8 cellular contexts compared by ENCODE assay signal in genomic region chr3:117719316-117719926, GRCh38.
DNase-seq lines count a peak whose midpoint lies in the region; ATAC-seq and TF ChIP-seq lines count a peak whose summit lies in the region.

No MANE protein-coding gene starts in this region.

- H3K36me3 Mint-ChIP-seq in activated naive CD4-positive, alpha-beta T cell treated with anti-CD3 and anti-CD28 coated beads, Interleukin-2, amount 50 U/mL, for 72 hours, result no peaks in the 10 kb centered on the region

- H3K79me2 ChIP-seq in MM.1S (ENCODE audit: low read length) (no peaks in the 10 kb centered on the region), neural cell (replicated peaks; ENCODE audit: insufficient read depth, low read length) (no peaks in the 10 kb centered on the region)

- TF ChIP-seq RAD21 in neural cell (conservative IDR thresholded peaks at IDR 0.05), result peak; percentile 69

- H3K9ac ChIP-seq in MM.1S (ENCODE audit: low read length) (no peak overlapping the region), neural cell (ENCODE audit: low read length) (no peak overlapping the region)

- peak; percentile 40 for DNase-seq in COR-L47 (lab: John Stamatoyannopoulos, UW)
- DNase-seq in MM.1S, result peak; percentile 59
- DNase-seq in cardiac fibroblast (ENCODE audit: low read depth in 2 of 2), result peak; percentile 41 to 48
- no peak for DNase-seq in stimulated activated naive CD4-positive, alpha-beta T cell treated with Interleukin-2 at 50 U/mL for 16 hours (lab: John Stamatoyannopoulos, UW)
- no peak for DNase-seq in activated naive CD4-positive, alpha-beta T cell treated with anti-CD3 and anti-CD28 coated beads, Interleukin-2, amount 50 U/mL, for 72 hours (ENCODE audit: low spot score in 2 of 2)

- H3K4me1 ChIP-seq in MM.1S (ENCODE audit: low read length), result peaks cover 11% of the 10 kb centered on the region

- peaks cover 9 to 11% of the 10 kb centered on the region in 2 donors for H3K9me3 Mint-ChIP-seq in activated naive CD4-positive, alpha-beta T cell treated with anti-CD3 and anti-CD28 coated beads, Interleukin-2, amount 50 U/mL, for 72 hours

- H3K9me3 ChIP-seq in MM.1S (replicated peaks; ENCODE audit: insufficient read depth, low read length) (no peaks in the 10 kb centered on the region), neural cell (ENCODE audit: low read length) (no peaks in the 10 kb centered on the region)

- TF ChIP-seq EP300 in neural cell (conservative IDR thresholded peaks at IDR 0.05; ENCODE audit: poor library complexity, severe bottlenecking), result no peak

- H3K27ac Mint-ChIP-seq in activated naive CD4-positive, alpha-beta T cell treated with anti-CD3 and anti-CD28 coated beads, Interleukin-2, amount 50 U/mL, for 72 hours, result no peak overlapping the region

- H3F3A ChIP-seq in MM.1S (ENCODE audit: insufficient read depth, low read length), result no peaks in the 10 kb centered on the region
- H3F3A ChIP-seq in neural cell (ENCODE audit: insufficient read depth, low read length, poor library complexity, severe bottlenecking), result no peaks in the 10 kb centered on the region

- TF ChIP-seq CTCF in MM.1S (IDR thresholded peaks at IDR 0.05; ENCODE audit: low read length), result peak; percentile 83
- peak; percentile 75 for TF ChIP-seq CTCF in cardiac fibroblast (IDR thresholded peaks at IDR 0.05; ENCODE audit: low read depth, low read length)
- peak; percentile 73 for TF ChIP-seq CTCF in neural cell (IDR thresholded peaks at IDR 0.05; ENCODE audit: poor library complexity, severe bottlenecking)

- peak; percentile 51 for ATAC-seq in GM18867 (IDR thresholded peaks at IDR 0.05; ENCODE audit: unreplicated experiment)
- ATAC-seq in activated naive CD4-positive, alpha-beta T cell treated with anti-CD3 and anti-CD28 coated beads, Interleukin-2, amount 50 U/mL, for 72 hours, result no peak
- ATAC-seq in GM19455 (IDR thresholded peaks at IDR 0.05; ENCODE audit: unreplicated experiment), result no peak

- no peak overlapping the region for H3K4me3 ChIP-seq in MM.1S (ENCODE audit: low read length)
- H3K4me3 ChIP-seq in cardiac fibroblast (replicated peaks in 1 of 2; ENCODE audit: low read depth in 2 of 2, low read length in 2 of 2), result no peak overlapping the region
- no peak overlapping the region for H3K4me3 ChIP-seq in neural cell (ENCODE audit: low read length)

- H3K36me3 ChIP-seq in MM.1S (replicated peaks; ENCODE audit: insufficient read depth, low read length) (no peaks in the 10 kb centered on the region), neural cell (ENCODE audit: insufficient read depth, low read length) (no peaks in the 10 kb centered on the region)

- H2AFZ ChIP-seq in MM.1S (ENCODE audit: low read length) (no peak overlapping the region), neural cell (ENCODE audit: low read depth, low read length) (no peak overlapping the region)

- no peak overlapping the region for H3K27ac ChIP-seq in MM.1S (ENCODE audit: low read length)
- H3K27ac ChIP-seq in neural cell (ENCODE audit: low read length), result no peak overlapping the region

- H3K4me2 ChIP-seq in MM.1S (ENCODE audit: low read depth, low read length) (no peak overlapping the region), neural cell (ENCODE audit: low read length) (no peak overlapping the region)

- H3K9me2 ChIP-seq in MM.1S (replicated peaks; ENCODE audit: insufficient read depth, low read length), result no peaks in the 10 kb centered on the region
- no peaks in the 10 kb centered on the region for H3K9me2 ChIP-seq in neural cell (ENCODE audit: insufficient read depth, low read length)

- H3K27me3 ChIP-seq in MM.1S (replicated peaks; ENCODE audit: insufficient read depth, low read length), result no peaks in the 10 kb centered on the region
- no peaks in the 10 kb centered on the region for H3K27me3 ChIP-seq in neural cell (ENCODE audit: insufficient read depth, low read depth, low read length)

- no peaks in the 10 kb centered on the region for H4K20me1 ChIP-seq in MM.1S (ENCODE audit: insufficient read depth, low read length)
- H4K20me1 ChIP-seq in neural cell (ENCODE audit: insufficient read depth), result no peaks in the 10 kb centered on the region

TF ChIP-seq in neural cell, 6 proteins besides CTCF, POLR2A, EP300 and RAD21:
- TF ChIP-seq TAF1 (IDR thresholded peaks at IDR 0.05; ENCODE audit: low read depth), result no peak
- no peak for TF ChIP-seq REST (IDR thresholded peaks at IDR 0.05; ENCODE audit: borderline replicate concordance)
- TF ChIP-seq SMC3 (conservative IDR thresholded peaks at IDR 0.05; ENCODE audit: poor library complexity), result peak; percentile 79

Comparison
In these comparisons a context has a peak if more than half of its experiments do, and no peak if none do; other contexts are left out.
1. DNase-seq: peak in COR-L47 (single experiment), MM.1S (single experiment) and cardiac fibroblast (2 of 2); none in stimulated activated naive CD4-positive, alpha-beta T cell treated with Interleukin-2 at 50 U/mL for 16 hours (single experiment) and activated naive CD4-positive, alpha-beta T cell treated with anti-CD3 and anti-CD28 coated beads, Interleukin-2, amount 50 U/mL, for 72 hours (0 of 2).
2. Peak in every context shown above with its lines, with median percentiles within 50 percentile points of each other: CTCF ChIP-seq.